1 cellular context compared by ENCODE assay signal in genomic region chr11:64560139-64560771, GRCh38.
TF ChIP-seq lines count a peak whose summit lies in the region.

No MANE protein-coding gene starts in this region.

TF ChIP-seq in H1, 55 proteins besides CTCF, POLR2A, EP300 and RAD21:
- TF ChIP-seq PHF8 (conservative IDR thresholded peaks at IDR 0.05; ENCODE audit: low read depth, low read length): no peak
- TF ChIP-seq CHD1 (IDR thresholded peaks at IDR 0.05; ENCODE audit: low read depth, low read length): no peak
- TF ChIP-seq SIRT6 (IDR thresholded peaks at IDR 0.05; ENCODE audit: low read length): no peak
- TF ChIP-seq KDM4A (IDR thresholded peaks at IDR 0.05; ENCODE audit: low read depth, low read length, severe bottlenecking): no peak
- no peak for TF ChIP-seq CREB1 (IDR thresholded peaks at IDR 0.05)
- no peak for TF ChIP-seq ATF3 (IDR thresholded peaks at IDR 0.05; ENCODE audit: insufficient read depth, low read depth, low read length)
- no peak for TF ChIP-seq ATF2 (IDR thresholded peaks at IDR 0.05; ENCODE audit: low read length)
- no peak for TF ChIP-seq HDAC6 (IDR thresholded peaks at IDR 0.05; ENCODE audit: low read depth, low read length)
TF ChIP-seq in H1: peak in this region for 0.
